Comparison of ENCODE assay signal across 8 cellular contexts in the genomic region with DNA sequence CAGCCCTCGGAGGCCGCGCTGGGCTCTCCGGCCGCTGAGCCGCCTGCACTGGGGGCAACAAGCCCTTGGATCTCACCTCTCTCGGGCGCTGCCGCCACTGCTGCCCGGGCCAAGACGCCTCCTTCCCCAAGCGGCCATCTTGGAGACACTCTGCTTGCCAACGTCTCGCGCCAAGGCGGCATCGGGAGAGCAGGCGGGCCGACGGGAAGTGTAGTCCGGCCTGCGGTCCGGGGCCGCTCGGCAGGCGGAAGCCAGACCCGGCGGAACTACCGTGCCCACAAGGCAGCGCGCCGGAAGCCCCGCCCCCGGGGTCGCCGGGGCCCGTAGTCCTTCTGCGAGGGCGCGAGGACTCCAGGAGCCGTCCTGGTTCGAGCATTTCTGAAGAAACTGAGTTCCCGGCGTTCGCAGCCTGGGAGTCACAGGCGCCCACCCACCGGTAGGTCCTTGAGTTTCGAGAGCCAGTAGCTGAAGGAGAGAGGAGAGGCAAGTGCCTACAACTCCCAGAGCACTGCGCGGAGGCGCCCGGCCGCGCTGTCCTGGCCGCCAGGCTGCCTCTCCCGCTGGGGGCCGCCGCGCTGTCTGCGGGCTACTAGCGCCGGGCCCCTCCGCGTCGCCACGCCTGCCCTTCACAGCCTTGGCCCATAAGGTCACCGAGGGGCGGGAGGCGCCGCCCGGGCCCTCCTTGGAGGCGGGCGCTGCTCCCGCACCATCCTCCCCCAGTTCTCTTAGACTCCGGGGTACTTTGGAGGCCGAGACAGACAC. TPM values are rescaled to one million over a fixed set of nuclear protein-coding genes. Genes with fewer than 3 reads are reported as not detected.
DNase-seq lines count a peak whose midpoint lies in the region; ATAC-seq, FAIRE-seq and TF ChIP-seq lines count a peak whose summit lies in the region.

A gene with protein sequence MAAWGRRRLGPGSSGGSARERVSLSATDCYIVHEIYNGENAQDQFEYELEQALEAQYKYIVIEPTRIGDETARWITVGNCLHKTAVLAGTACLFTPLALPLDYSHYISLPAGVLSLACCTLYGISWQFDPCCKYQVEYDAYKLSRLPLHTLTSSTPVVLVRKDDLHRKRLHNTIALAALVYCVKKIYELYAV (minus strand): TSS at position 147 of the 762 bp plus-strand sequence. CDS start 9 bp downstream, at position 138.

- intact Hi-C loops in activated CD4-positive, alpha-beta T cell treated with anti-CD3 and anti-CD28 coated beads for 36 hours (cut with DNase I, micrococcal nuclease) = loop anchor here (1.0 to 5.0 kb wide), 12 partner anchors 39 to 337 kb away; a partner anchor contains a TSS

- peak within 1 kb of the TSS; percentile 93 for H3K27ac Mint-ChIP-seq in activated CD4-positive, alpha-beta T cell treated with anti-CD3 and anti-CD28 coated beads for 36 hours
- peak within 1 kb of the TSS; percentile 98 for H3K27ac Mint-ChIP-seq in chondrocyte (ENCODE audit: unreplicated experiment)

- H3K4me3 Mint-ChIP-seq in activated CD4-positive, alpha-beta T cell treated with anti-CD3 and anti-CD28 coated beads for 36 hours = peak within 1 kb of the TSS; percentile 82
- H3K4me3 Mint-ChIP-seq in chondrocyte (ENCODE audit: unreplicated experiment) = peak within 1 kb of the TSS; percentile 84

- no peak for TF ChIP-seq CTCF in BJ (IDR thresholded peaks at IDR 0.05; ENCODE audit: insufficient read depth, low read depth, low read length)
- TF ChIP-seq CTCF in chondrocyte (IDR thresholded peaks at IDR 0.05) = peak; percentile 57

- peak; percentile 93 for FAIRE-seq in GM19239 (lab: Jason Lieb, UNC)

- POLR2A ChIA-PET in BJ (lab: Charles Lee) = no interaction called here
- POLR2A ChIA-PET in activated CD4-positive, alpha-beta T cell treated with anti-CD3 and anti-CD28 coated beads for 36 hours (lab: Charles Lee) = interaction anchor here (0.7 to 1.2 kb wide), 3 partner anchors 95 to 171 kb away, joined by 3 to 4 read pairs (median 4); a partner anchor contains a TSS

- no peaks in the 10 kb centered on the region for H3K27me3 Mint-ChIP-seq in activated CD4-positive, alpha-beta T cell treated with anti-CD3 and anti-CD28 coated beads for 36 hours
- no peaks in the 10 kb centered on the region for H3K27me3 Mint-ChIP-seq in chondrocyte (ENCODE audit: low read depth)

- CTCF ChIA-PET in BJ (lab: Yijun Ruan, JAX) = interaction anchor here (1.0 to 1.7 kb wide), 6 partner anchors 14 to 95 kb away, joined by 3 to 5 read pairs (median 4); no protein-coding TSS in a partner anchor
- CTCF ChIA-PET in activated CD4-positive, alpha-beta T cell treated with anti-CD3 and anti-CD28 coated beads for 36 hours (lab: Charles Lee) = interaction anchor here (0.7 to 1.3 kb wide), 4 partner anchors 55 to 298 kb away, joined by 3 to 6 read pairs (median 3); no protein-coding TSS in a partner anchor

- H3K27me3 ChIP-seq in BJ (ENCODE audit: control insufficient read depth, insufficient read depth, low read length) = no peaks in the 10 kb centered on the region

- DNase-seq in BJ (ENCODE audit: low read depth) = peak; percentile 75
- peak; percentile 98 for DNase-seq in GM19239 (ENCODE audit: insufficient read length, low spot score)
- DNase-seq in NCI-H510A treated with DMSO at 0.1 percent for 48 hours (lab: John Stamatoyannopoulos, UW) = peak; percentile 98
- DNase-seq in activated CD4-positive, alpha-beta T cell treated with anti-CD3 and anti-CD28 coated beads for 36 hours = peak; percentile 98
- DNase-seq in chondrocyte (ENCODE audit: low spot score) = peak; percentile 99
- peak; percentile 90 for DNase-seq in kidney glomerular epithelial cell (lab: John Stamatoyannopoulos, UW)
- peak; percentile 91 to 96 for DNase-seq in stimulated activated CD4-positive, alpha-beta T cell treated with anti-CD3 and anti-CD28 coated beads, Interleukin-15, amount 100 ng/mL, for 48 hours (ENCODE audit: low read depth in 2 of 2)

- peaks cover 8% of the 10 kb centered on the region; the same call in 1 of the 2 replicates for H3K36me3 ChIP-seq in BJ (ENCODE audit: control insufficient read depth, insufficient read depth, low read length)

- peak within 1 kb of the TSS; percentile 92 for H3K4me3 ChIP-seq in BJ (ENCODE audit: low read depth, low read length)

- peak; percentile 83 for ATAC-seq in HG03442 (IDR thresholded peaks at IDR 0.05; ENCODE audit: unreplicated experiment)
- ATAC-seq in activated CD4-positive, alpha-beta T cell treated with anti-CD3 and anti-CD28 coated beads for 36 hours = peak; percentile 96

- peaks cover 22% of the 10 kb centered on the region for H3K36me3 Mint-ChIP-seq in activated CD4-positive, alpha-beta T cell treated with anti-CD3 and anti-CD28 coated beads for 36 hours (ENCODE audit: low read depth)
- H3K36me3 Mint-ChIP-seq in chondrocyte (ENCODE audit: low read depth) = no peaks in the 10 kb centered on the region

- no peaks in the 10 kb centered on the region for H3K9me3 Mint-ChIP-seq in activated CD4-positive, alpha-beta T cell treated with anti-CD3 and anti-CD28 coated beads for 36 hours (ENCODE audit: low read depth)
- H3K9me3 Mint-ChIP-seq in chondrocyte (ENCODE audit: low read depth) = no peaks in the 10 kb centered on the region

- peaks cover 70% of the 10 kb centered on the region for H3K4me1 Mint-ChIP-seq in activated CD4-positive, alpha-beta T cell treated with anti-CD3 and anti-CD28 coated beads for 36 hours
- H3K4me1 Mint-ChIP-seq in chondrocyte (ENCODE audit: low read depth) = peaks cover 47% of the 10 kb centered on the region

RNA-seq across cellular contexts. Expression of the gene that starts here (rescaled TPM):
- polyA plus RNA-seq in BJ (2011; rRNA removed) = 54.5 and 69.5 TPM in 2 replicates
- 28.3 and 61.4 TPM in 2 replicates for polyA minus RNA-seq in BJ (2011; rRNA and poly(A)+ RNA removed)
- total RNA-seq in activated CD4-positive, alpha-beta T cell treated with anti-CD3 and anti-CD28 coated beads for 36 hours = 10 to 100 TPM; 28.9 to 40.4 TPM
- total RNA-seq in chondrocyte = 24.3 to 28.1 TPM (median 24.7 TPM) in 3 replicates

Comparison
In these comparisons a context has a peak if more than half of its experiments do, and no peak if none do; other contexts are left out.
1. Peak in every context shown above with its lines: DNase-seq, ATAC-seq and H3K4me3 ChIP-seq.